8 cellular contexts compared by ENCODE assay signal in the genomic region with DNA sequence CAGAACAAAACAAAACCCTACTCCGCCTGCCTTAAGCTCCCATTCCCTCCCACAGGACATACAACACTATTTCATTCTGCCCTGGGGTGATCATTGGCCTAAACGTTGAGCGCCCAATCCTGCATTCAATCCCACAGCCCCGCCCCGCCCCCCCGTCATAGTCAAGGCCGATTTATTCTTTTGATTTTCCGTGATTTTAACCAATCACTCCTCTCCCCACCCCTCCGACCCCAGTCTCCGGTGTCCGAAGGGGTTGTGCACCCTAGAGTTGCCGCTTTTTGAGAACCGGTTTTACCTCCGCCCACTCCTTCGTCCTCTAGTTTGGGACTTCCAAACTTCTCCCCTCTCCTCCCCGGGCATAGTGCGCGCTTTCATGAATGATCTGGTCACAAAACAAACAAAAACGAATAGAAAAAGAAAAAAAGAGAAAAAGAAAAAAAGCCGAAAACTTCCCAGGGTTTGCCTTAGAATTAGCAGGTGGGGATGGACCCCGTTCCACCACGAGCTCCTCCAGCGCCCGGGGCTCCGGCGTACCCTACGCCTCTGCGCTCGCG. TPM values are rescaled to one million over a fixed set of nuclear protein-coding genes. Genes with fewer than 3 reads are reported as not detected.
A peak's percentile ranks its signal among the peaks of the same experiment; 100 is the strongest.
DNase-seq lines count a peak whose midpoint lies in the region; ATAC-seq and TF ChIP-seq lines count a peak whose summit lies in the region.

No MANE protein-coding gene starts in this region.

- no peaks in the 10 kb centered on the region for H3K36me3 Mint-ChIP-seq in T-helper 17 cell (ENCODE audit: low read depth)

- H3K27me3 Mint-ChIP-seq in T-helper 17 cell: no peaks in the 10 kb centered on the region

- peaks cover 5% of the 10 kb centered on the region for H3K4me1 Mint-ChIP-seq in T-helper 17 cell

- 0 to 24% methylated on average over 30 of the region's 30 CpGs for WGBS in esophagus, 2 donors

- peak overlapping the region; percentile 65 to 84 for H3K4me3 ChIP-seq in esophagus (ENCODE audit: low read depth in 1 of 2, low read length in 2 of 2)

- H3K4me3 Mint-ChIP-seq in T-helper 17 cell: peak overlapping the region; percentile 92

- peak overlapping the region; percentile 91 to 95 for H3K27ac ChIP-seq in esophagus (ENCODE audit: low read depth in 2 of 2, low read length in 1 of 2)

- no peaks in the 10 kb centered on the region for H3K4me1 ChIP-seq in esophagus (ENCODE audit: control insufficient read depth in 2 of 2, insufficient read depth in 2 of 2, low read length in 1 of 2)

- H3K9me3 ChIP-seq in T-helper 17 cell (ENCODE audit: control insufficient read depth, low read length, poor library complexity, severe bottlenecking) (no peaks in the 10 kb centered on the region), esophagus (ENCODE audit: control insufficient read depth in 2 of 2, insufficient read depth in 1 of 2, low read depth in 1 of 2, low read length in 1 of 2) (no peaks in the 10 kb centered on the region)

- ATAC-seq in GM18505 (IDR thresholded peaks at IDR 0.05; ENCODE audit: unreplicated experiment) (peak; percentile 21), HG03135 (IDR thresholded peaks at IDR 0.05; ENCODE audit: unreplicated experiment) (peak; percentile 11), T-helper 17 cell (peak; percentile 8)

- H3K27me3 ChIP-seq in esophagus (ENCODE audit: control insufficient read depth in 1 of 2, insufficient read depth in 2 of 2, low read length in 2 of 2): no peaks in the 10 kb centered on the region

- DNase-seq in AG20443 (ENCODE audit: low spot score) (peak; percentile 46), T-helper 17 cell (peak in 1 of 3 donors; percentile 8), myocyte (ENCODE audit: low read depth) (peak; percentile 50), NCI-H345 (lab: John Stamatoyannopoulos, UW) (no peak)
- DNase-seq in activated effector memory CD4-positive, alpha-beta T cell treated with anti-CD3 and anti-CD28 coated beads, Interleukin-2, amount 50 U/mL, for 16 hours: no peak

- no peak for TF ChIP-seq POLR2A in GM18505 (IDR thresholded peaks at IDR 0.05; ENCODE audit: borderline replicate concordance, extremely low read depth, insufficient read depth, insufficient read length)

- peak overlapping the region; percentile 90 for H3K27ac Mint-ChIP-seq in T-helper 17 cell

- no peaks in the 10 kb centered on the region for H3K36me3 ChIP-seq in esophagus (ENCODE audit: control insufficient read depth in 2 of 2, insufficient read depth in 2 of 2, low read length in 1 of 2)

RNA-seq across cellular contexts. Expression of a gene that starts 0.4 kb away (rescaled TPM):
- 10 to 100 TPM; 75.3 to 87.2 TPM for total RNA-seq in T-helper 17 cell
- polyA plus RNA-seq in esophagus: 10 to 100 TPM; 54.0 to 54.3 TPM
- 38.0 and 39.5 TPM in 2 replicates for total RNA-seq in myocyte
- 68.9 TPM for polyA plus RNA-seq in myocyte (2012)

RNA-seq across cellular contexts. Expression of a gene that starts 8.7 kb away (rescaled TPM):
- 10 to 100 TPM; 21.3 to 23.8 TPM for total RNA-seq in T-helper 17 cell
- 10 to 100 TPM in 1 of 2 donors, 1 to 10 TPM in 1; 6.9 to 15.9 TPM for polyA plus RNA-seq in esophagus
- total RNA-seq in myocyte: 15.6 and 18.3 TPM in 2 replicates
- 17.1 TPM for polyA plus RNA-seq in myocyte (2012)

RNA-seq across cellular contexts. Expression of a gene that starts 32.3 kb away (rescaled TPM):
- total RNA-seq in T-helper 17 cell (10 to 100 TPM in 1 of 2 donors, 1 to 10 TPM in 1; 9.9 to 10.8 TPM), myocyte (5.0 and 5.5 TPM in 2 replicates)
- polyA plus RNA-seq in esophagus: 1 to 10 TPM; 4.6 to 5.3 TPM
- 5.4 TPM for polyA plus RNA-seq in myocyte (2012)

Comparison
In these comparisons a context has a peak if more than half of its experiments do, and no peak if none do; other contexts are left out.
1. DNase-seq: peak in AG20443 (single experiment) and myocyte (single experiment); none in NCI-H345 (single experiment) and activated effector memory CD4-positive, alpha-beta T cell treated with anti-CD3 and anti-CD28 coated beads, Interleukin-2, amount 50 U/mL, for 16 hours (single experiment).
2. Peak in every context shown above with its lines, with median percentiles within 50 percentile points of each other: ATAC-seq.